8 cellular contexts compared by ENCODE assay signal in the genomic region with DNA sequence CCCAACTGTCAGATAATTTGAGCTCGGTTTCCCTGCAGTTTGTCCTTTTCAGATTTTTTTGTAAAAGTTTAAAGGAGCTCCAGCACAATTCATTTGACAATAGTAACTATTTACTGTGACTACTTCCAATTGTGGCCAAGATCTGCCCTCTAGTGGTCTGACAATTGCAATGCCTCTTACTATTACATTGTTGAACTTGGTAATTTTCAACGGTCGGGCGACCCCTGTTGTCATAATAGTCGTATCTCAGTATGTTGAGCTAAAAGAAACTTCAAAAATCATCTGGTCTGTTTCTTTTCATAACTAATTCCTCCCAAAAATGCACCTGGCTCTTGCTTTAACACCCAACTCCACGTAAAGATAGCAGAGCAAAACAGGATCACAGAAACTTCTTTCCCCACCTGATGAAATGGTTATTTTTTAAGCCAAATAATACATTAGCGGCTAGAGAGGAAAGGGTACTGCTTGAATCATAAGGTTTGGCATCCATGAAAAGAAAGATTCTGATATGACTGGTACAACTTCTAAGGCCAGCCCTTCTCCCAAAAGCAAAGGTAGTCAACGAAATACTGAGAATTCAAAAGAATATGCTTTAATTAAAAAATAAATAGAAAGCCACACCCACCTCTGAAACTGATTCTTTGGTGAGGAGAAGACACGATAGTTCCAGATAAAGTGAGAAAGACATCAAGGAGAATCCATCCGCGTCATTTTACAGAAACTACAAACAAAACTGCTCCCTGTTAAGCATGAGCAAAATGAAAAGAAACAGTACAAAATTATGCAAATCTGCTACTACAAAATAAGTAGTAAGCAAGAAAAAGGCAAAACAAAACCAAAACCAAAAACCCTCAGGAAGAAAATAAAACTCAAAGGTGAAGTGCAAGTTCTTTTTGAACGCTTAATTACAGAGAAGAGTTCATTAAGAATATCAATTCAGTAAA.
DNase-seq lines count a peak whose midpoint lies in the region; ATAC-seq and TF ChIP-seq lines count a peak whose summit lies in the region.

No MANE protein-coding gene starts in this region.

- H3K27me3 ChIP-seq in psoas muscle (ENCODE audit: insufficient read depth in 3 of 3, low read length in 2 of 3) (no peaks in the 10 kb centered on the region), vagina (no peaks in the 10 kb centered on the region)

- H3K4me1 ChIP-seq in psoas muscle (no peaks in the 10 kb centered on the region), vagina (no peaks in the 10 kb centered on the region)

- no peak overlapping the region for H3K27ac Mint-ChIP-seq in activated naive CD4-positive, alpha-beta T cell treated with anti-CD3 and anti-CD28 coated beads, Interleukin-2, amount 10 ng/mL, durations not matched to agents 7 days and 5 days

- WGBS in psoas muscle, 3 donors: 34 to 43% (median 36%) methylated on average over 12 of the region's 12 CpGs

- no peak for TF ChIP-seq POLR2A in vagina (IDR thresholded peaks at IDR 0.05)

- intact Hi-C loops in psoas muscle (cut with DNase I) (loop anchor here (1.0 to 10.0 kb wide), 6 partner anchors 274 to 556 kb away; no protein-coding TSS in a partner anchor), vagina (cut with DNase I) (loop anchor here (10.0 kb wide), 2 partner anchors 286 to 384 kb away; no protein-coding TSS in a partner anchor)

- peak; percentile 94 for ATAC-seq in HG02571 (IDR thresholded peaks at IDR 0.05; ENCODE audit: unreplicated experiment)
- peak; percentile 64 to 88 (median 81) for ATAC-seq in psoas muscle

- H3K27me3 Mint-ChIP-seq in activated naive CD4-positive, alpha-beta T cell treated with anti-CD3 and anti-CD28 coated beads, Interleukin-2, amount 10 ng/mL, durations not matched to agents 7 days and 5 days: peaks cover 8% of the 10 kb centered on the region

- peak; percentile 87 for DNase-seq in GM12865 (ENCODE audit: low read depth)
- peak; percentile 85 for DNase-seq in NAMALWA (ENCODE audit: low spot score)
- DNase-seq in SK-N-DZ (ENCODE audit: low spot score): peak; percentile 76
- peak; percentile 78 for DNase-seq in activated naive CD4-positive, alpha-beta T cell treated with anti-CD3 and anti-CD28 coated beads, Interleukin-2, amount 10 ng/mL, durations not matched to agents 7 days and 5 days
- DNase-seq in glomerular visceral epithelial cell (ENCODE audit: extremely low spot score): peak; percentile 84
- peak; percentile 32 to 60 for DNase-seq in psoas muscle
- DNase-seq in vagina (ENCODE audit: extremely low spot score in 2 of 2): no peak

- H3K9me3 Mint-ChIP-seq in activated naive CD4-positive, alpha-beta T cell treated with anti-CD3 and anti-CD28 coated beads, Interleukin-2, amount 10 ng/mL, durations not matched to agents 7 days and 5 days: no peaks in the 10 kb centered on the region

- H3K27ac ChIP-seq in psoas muscle (no peak overlapping the region), vagina (no peak overlapping the region)

- no peak overlapping the region for H3K4me3 Mint-ChIP-seq in activated naive CD4-positive, alpha-beta T cell treated with anti-CD3 and anti-CD28 coated beads, Interleukin-2, amount 10 ng/mL, durations not matched to agents 7 days and 5 days

- H3K9me3 ChIP-seq in psoas muscle (no peaks in the 10 kb centered on the region), vagina (no peaks in the 10 kb centered on the region)

- H3K4me3 ChIP-seq in GM12865 (ENCODE audit: low read depth, low read length) (peak overlapping the region; percentile 50), psoas muscle (no peak overlapping the region), vagina (no peak overlapping the region)

- H3K36me3 Mint-ChIP-seq in activated naive CD4-positive, alpha-beta T cell treated with anti-CD3 and anti-CD28 coated beads, Interleukin-2, amount 10 ng/mL, durations not matched to agents 7 days and 5 days: no peaks in the 10 kb centered on the region

- CTCF ChIA-PET in activated naive CD4-positive, alpha-beta T cell treated with anti-CD3 and anti-CD28 coated beads, Interleukin-2, amount 10 ng/mL, durations not matched to agents 7 days and 5 days (lab: Charles Lee): interaction anchor here (0.6 to 12.0 kb wide), 64 partner anchors 9 to 876 kb away, joined by 3 to 179 read pairs (median 4); no protein-coding TSS in a partner anchor

- H3K4me1 Mint-ChIP-seq in activated naive CD4-positive, alpha-beta T cell treated with anti-CD3 and anti-CD28 coated beads, Interleukin-2, amount 10 ng/mL, durations not matched to agents 7 days and 5 days: peaks cover 2% of the 10 kb centered on the region

- H3K36me3 ChIP-seq in psoas muscle (ENCODE audit: insufficient read depth in 1 of 2, low read depth in 1 of 2): no peaks in the 10 kb centered on the region
- no peaks in the 10 kb centered on the region for H3K36me3 ChIP-seq in vagina

- TF ChIP-seq CTCF in GM12865 (IDR thresholded peaks at IDR 0.05; ENCODE audit: insufficient read depth, low read depth, low read length, missing control alignments) (peak; percentile 84), psoas muscle (IDR thresholded peaks at IDR 0.05) (peak; percentile 89), vagina (IDR thresholded peaks at IDR 0.05) (peak; percentile 74 to 90 (median 78))

Comparison
In these comparisons a context has a peak if more than half of its experiments do, and no peak if none do; other contexts are left out.
1. DNase-seq: peak in GM12865 (single experiment), NAMALWA (single experiment), SK-N-DZ (single experiment), activated naive CD4-positive, alpha-beta T cell treated with anti-CD3 and anti-CD28 coated beads, Interleukin-2, amount 10 ng/mL, durations not matched to agents 7 days and 5 days (single experiment), glomerular visceral epithelial cell (single experiment) and psoas muscle (2 of 2); none in vagina (0 of 2).
2. Peak in every context shown above with its lines, with median percentiles within 50 percentile points of each other: CTCF ChIP-seq.